1 cellular context compared by ENCODE assay signal in the genomic region with DNA sequence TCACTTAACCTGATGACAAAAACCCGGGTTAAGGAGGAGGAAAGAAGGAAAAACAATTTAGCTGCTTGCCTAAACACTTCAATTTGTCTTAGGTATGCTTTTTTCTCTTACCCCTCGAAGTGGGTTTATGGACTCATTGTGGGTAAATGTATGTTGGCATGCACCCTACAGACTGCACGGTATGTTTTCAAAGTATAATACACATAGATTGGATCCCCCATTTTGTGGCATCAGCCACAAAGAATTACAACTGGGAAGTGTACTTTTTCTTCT.
TF ChIP-seq lines count a peak whose summit lies in the region.

No MANE protein-coding gene starts in this region.

TF ChIP-seq in HepG2, 621 proteins besides CTCF, POLR2A, EP300 and RAD21:
- TF ChIP-seq ZNF674 (CRISPR knock-in tag; IDR thresholded peaks at IDR 0.05; ENCODE audit: low read depth): no peak
- TF ChIP-seq HNRNPL (IDR thresholded peaks at IDR 0.05; ENCODE audit: low read depth, low read length): 0 out of 2 replicates have a peak, but pooled peaks have one; percentile 34
- no peak for TF ChIP-seq LCORL (IDR thresholded peaks at IDR 0.05)
- TF ChIP-seq LCORL (CRISPR knock-in tag; IDR thresholded peaks at IDR 0.05): no peak
